In the genomic region with DNA sequence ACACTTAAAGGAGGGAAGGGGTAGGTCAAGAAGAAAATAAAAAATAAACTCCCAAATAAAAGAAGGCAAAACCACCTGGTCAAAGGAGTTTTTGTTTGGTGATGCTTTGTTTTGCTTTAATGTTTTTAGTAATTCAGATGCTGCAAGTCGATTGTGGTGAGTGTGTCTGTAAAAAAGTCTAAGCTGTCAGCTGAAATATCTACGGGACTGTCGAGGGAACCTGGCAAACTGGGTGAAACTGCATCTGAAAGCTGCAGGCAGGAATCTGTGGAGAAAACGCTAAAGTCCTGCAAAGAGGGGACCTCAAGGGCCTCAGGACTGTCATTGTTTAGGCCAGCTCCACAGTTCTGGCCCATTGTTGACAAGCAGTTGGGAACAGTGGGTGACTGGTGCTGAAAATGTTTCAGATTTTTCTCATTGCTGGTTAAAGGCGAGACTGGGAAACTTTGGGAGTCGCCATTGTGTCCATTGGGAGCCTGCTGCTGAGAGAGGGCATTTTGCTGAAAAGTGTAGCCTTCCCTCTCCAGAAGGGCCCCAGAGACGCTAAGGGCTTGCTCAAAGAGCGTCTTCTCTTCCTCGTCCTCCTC, we compare ENCODE assay signal across 15 cellular contexts. TPM values are rescaled to one million over a fixed set of nuclear protein-coding genes. Genes with fewer than 3 reads are reported as not detected.
DNase-seq lines count a peak whose midpoint lies in the region; ATAC-seq, FAIRE-seq and TF ChIP-seq lines count a peak whose summit lies in the region.
"Had no signal": no experiment of that assay in that cellular context is flagged by ENCODE, and none has a peak within 500 bp of the region (broad histone marks: within the 10 kb centered on the region; RNA-seq: fewer than 3 reads in every experiment).

No MANE protein-coding gene starts in this region.

- no peak for DNase-seq in breast epithelium (ENCODE audit: low spot score in 2 of 2)
- DNase-seq in keratinocyte (ENCODE audit: low read depth, low spot score): no peak
- DNase-seq in small intestine: no peak
- DNase-seq in activated effector memory CD4-positive, alpha-beta T cell treated with Interleukin-2 at 50 U/mL for 16 hours: no peak
- no peak for DNase-seq in heart right ventricle
- DNase-seq: activated naive CD8-positive, alpha-beta T cell treated with anti-CD3 and anti-CD28 coated beads for 36 hours; GF-D8; kidney glomerular epithelial cell; NCI-H1930; trophoblast cell had no signal

- WGBS in small intestine, 3 donors: 56 to 74% (median 73%) methylated on average over 9 of the region's 9 CpGs
- WGBS in heart right ventricle, 2 donors: 13 to 20% methylated on average over 9 of the region's 9 CpGs

- intact Hi-C loops in breast epithelium (cut with DNase I; ENCODE audit: low total_unique reads): no loop called here
- intact Hi-C loops in heart right ventricle (cut with DNase I): no loop called here

- H3K27ac ChIP-seq in HUES48 (ENCODE audit: low read depth, low read length): peak overlapping the region; percentile 32
- peak overlapping the region; percentile 94 to 98 for H3K27ac ChIP-seq in breast epithelium
- peak overlapping the region; percentile 79 for H3K27ac ChIP-seq in keratinocyte (ENCODE audit: control insufficient read depth, insufficient read depth, low read length)
- peak overlapping the region; percentile 33 to 87 for H3K27ac ChIP-seq in small intestine (ENCODE audit: low read depth in 1 of 2, low read length in 1 of 2)
- peak overlapping the region in 2 of 10 donors; percentile 54 to 60 for H3K27ac ChIP-seq in heart right ventricle

- H3K36me3 ChIP-seq in HUES48 (ENCODE audit: control insufficient read depth, insufficient read depth, low read length) (no peaks in the 10 kb centered on the region), breast epithelium (no peaks in the 10 kb centered on the region), keratinocyte (ENCODE audit: control insufficient read depth in 2 of 2, extremely low read depth in 1 of 2, insufficient read depth in 2 of 2, low read length in 2 of 2) (peaks cover 0 to 17% of the 10 kb centered on the region in 2 experiments), small intestine (ENCODE audit: control insufficient read depth in 2 of 2, insufficient read depth in 2 of 2, low read length in 2 of 2) (no peaks in the 10 kb centered on the region), heart right ventricle (no peaks in the 10 kb centered on the region)

- TF ChIP-seq POLR2A in breast epithelium (IDR thresholded peaks at IDR 0.05): no peak

- peaks cover 65% of the 10 kb centered on the region for H3K79me2 ChIP-seq in keratinocyte (ENCODE audit: control insufficient read depth, insufficient read depth, low read length)

- 0 out of 2 replicates have a peak overlapping the region, but pooled peaks have one; percentile 29 for H3K4me3 ChIP-seq in HUES48 (ENCODE audit: low read depth, low read length)
- peak overlapping the region; percentile 44 to 83 (median 71) for H3K4me3 ChIP-seq in breast epithelium
- H3K4me3 ChIP-seq in keratinocyte (ENCODE audit: control insufficient read depth in 2 of 3, extremely low read depth in 1 of 3, insufficient read depth in 2 of 3, low read depth in 1 of 3, low read length in 3 of 3): peak overlapping the region in 2 of 3 experiments; percentile 75 to 79
- H3K4me3 ChIP-seq in small intestine (ENCODE audit: low read depth in 1 of 2, low read length in 2 of 2): no peak overlapping the region
- peak overlapping the region in 4 of 10 donors; percentile 13 to 40 (median 22) for H3K4me3 ChIP-seq in heart right ventricle

- no peak overlapping the region for H2AFZ ChIP-seq in keratinocyte (ENCODE audit: control insufficient read depth, low read length)

- peaks cover 100% of the 10 kb centered on the region for H3K27me3 ChIP-seq in HUES48 (ENCODE audit: control insufficient read depth, insufficient read depth, low read length)
- H3K27me3 ChIP-seq in breast epithelium: no peaks in the 10 kb centered on the region
- no peaks in the 10 kb centered on the region for H3K27me3 ChIP-seq in keratinocyte (ENCODE audit: control insufficient read depth, extremely low read depth, insufficient read depth, low read length)
- peaks cover 5 to 14% of the 10 kb centered on the region in 2 donors for H3K27me3 ChIP-seq in small intestine (ENCODE audit: control insufficient read depth in 2 of 2, insufficient read depth in 2 of 2, low read length in 2 of 2)
- peaks cover 39 to 100% (median 100%) of the 10 kb centered on the region in 7 donors for H3K27me3 ChIP-seq in heart right ventricle

- peaks cover 29% of the 10 kb centered on the region for H3K4me1 ChIP-seq in HUES48 (ENCODE audit: control insufficient read depth, insufficient read depth, low read length)
- H3K4me1 ChIP-seq in breast epithelium: peaks cover 0 to 3% of the 10 kb centered on the region in 2 donors
- H3K4me1 ChIP-seq in keratinocyte (ENCODE audit: control insufficient read depth, extremely low read depth, insufficient read depth, low read length): peaks cover 49% of the 10 kb centered on the region
- peaks cover 2% of the 10 kb centered on the region in 2 donors for H3K4me1 ChIP-seq in small intestine (ENCODE audit: control insufficient read depth in 2 of 2, insufficient read depth in 1 of 2, low read depth in 1 of 2, low read length in 1 of 2)
- peaks cover 0 to 58% (median 31%) of the 10 kb centered on the region in 9 donors for H3K4me1 ChIP-seq in heart right ventricle

- no peak for TF ChIP-seq CTCF in breast epithelium (IDR thresholded peaks at IDR 0.05)
- no peak for TF ChIP-seq CTCF in keratinocyte (optimal IDR thresholded peaks at IDR 0.05 in 1 of 3, IDR thresholded peaks at IDR 0.05 in 1 of 3, conservative IDR thresholded peaks at IDR 0.05 in 1 of 3; ENCODE audit: extremely low read depth in 1 of 3, insufficient read depth in 2 of 3, low read length in 3 of 3)
- no peak for TF ChIP-seq CTCF in heart right ventricle (IDR thresholded peaks at IDR 0.05)

- dilution Hi-C loops in keratinocyte (cut with MboI; ENCODE audit: extremely low pct_ligation_motif_present, low sequenced_read_pairs): no loop called here

- no peaks in the 10 kb centered on the region for H3K9me3 ChIP-seq in HUES48 (ENCODE audit: control insufficient read depth, insufficient read depth, low read length)
- no peaks in the 10 kb centered on the region for H3K9me3 ChIP-seq in breast epithelium
- no peaks in the 10 kb centered on the region for H3K9me3 ChIP-seq in keratinocyte (ENCODE audit: control insufficient read depth, low read depth, low read length)
- H3K9me3 ChIP-seq in small intestine (ENCODE audit: control insufficient read depth, low read depth): no peaks in the 10 kb centered on the region
- no peaks in the 10 kb centered on the region for H3K9me3 ChIP-seq in heart right ventricle

- H3K4me2 ChIP-seq in keratinocyte (ENCODE audit: control insufficient read depth, extremely low read depth, insufficient read depth, low read depth, low read length): peak overlapping the region; percentile 97

- H3K9ac ChIP-seq in HUES48 (ENCODE audit: low read depth, low read length): no peak overlapping the region
- peak overlapping the region; percentile 81 for H3K9ac ChIP-seq in keratinocyte (ENCODE audit: control insufficient read depth, extremely low read depth, insufficient read depth, low read length)

- H4K20me1 ChIP-seq in keratinocyte (ENCODE audit: control insufficient read depth, extremely low read depth, insufficient read depth, low read length): no peaks in the 10 kb centered on the region

- FAIRE-seq in keratinocyte (lab: Jason Lieb, UNC) (no peak), small intestine (lab: Jason Lieb, UNC) (no peak)
- FAIRE-seq: HTR-8/SVneo had no signal

- H3K9me1 ChIP-seq in keratinocyte (ENCODE audit: control insufficient read depth, extremely low read depth, insufficient read depth, low read length): no peaks in the 10 kb centered on the region

- ATAC-seq in HG02623 (IDR thresholded peaks at IDR 0.05; ENCODE audit: unreplicated experiment): no peak
- ATAC-seq in heart right ventricle: no peak
- ATAC-seq in GM21786 (IDR thresholded peaks at IDR 0.05; ENCODE audit: unreplicated experiment): no peak

RNA-seq across cellular contexts. Expression of gene HOXA2, which starts 1.8 kb away (rescaled TPM):
- total RNA-seq in breast epithelium (1 to 10 TPM in 2 of 3 donors, under 1 TPM in 1; 0.80 to 5.4 (median 1.3) TPM), heart right ventricle (under 1 TPM in 2 of 10 donors, not detected in 8; 0.15 to 0.23 TPM)
- polyA plus RNA-seq in keratinocyte (0.22 to 1.1 TPM (median 0.71 TPM) in 3 replicates), small intestine (under 1 TPM in 1 of 3 donors, not detected in 2; 0.97 TPM), heart right ventricle (under 1 TPM; 0.10 to 0.22 TPM)
- polyA plus RNA-seq in keratinocyte (2011; ENCODE audit: low read depth): 0.24 TPM
- polyA plus RNA-seq in keratinocyte (2011; cell fraction: cytosol; rRNA removed): 0.25 and 0.47 TPM in 2 replicates
- polyA plus RNA-seq in keratinocyte (2011; cell fraction: nucleus; rRNA removed): 1.1 and 1.2 TPM in 2 replicates
- polyA plus RNA-seq in keratinocyte (2012; ENCODE audit: low replicate concordance): 0.14 and 0.80 TPM in 2 replicates
- 0.23 to 0.35 TPM in 2 of 3 replicates, not detected in the other for polyA minus RNA-seq in keratinocyte
- not detected for polyA minus RNA-seq in keratinocyte (2011; cell fraction: cytosol; rRNA and poly(A)+ RNA removed)
- 0.54 TPM in 1 of 2 replicates, not detected in the other for polyA minus RNA-seq in keratinocyte (2011; cell fraction: nucleus; rRNA and poly(A)+ RNA removed)
- total RNA-seq: activated CD8-positive, alpha-beta memory T cell treated with anti-CD3 and anti-CD28 coated beads for 36 hours; activated naive CD8-positive, alpha-beta T cell treated with anti-CD3 and anti-CD28 coated beads for 36 hours had no signal

RNA-seq across cellular contexts. Expression of gene HOXA1, which starts 4.9 kb away (rescaled TPM):
- under 1 TPM; 0.33 to 0.80 (median 0.44) TPM for total RNA-seq in breast epithelium
- 5.2 to 12.5 TPM (median 11.9 TPM) in 3 replicates for polyA plus RNA-seq in keratinocyte
- polyA plus RNA-seq in keratinocyte (2011; ENCODE audit: low read depth): 1.3 TPM
- 11.8 and 14.4 TPM in 2 replicates for polyA plus RNA-seq in keratinocyte (2011; cell fraction: cytosol; rRNA removed)
- 7.9 and 8.1 TPM in 2 replicates for polyA plus RNA-seq in keratinocyte (2011; cell fraction: nucleus; rRNA removed)
- 4.2 and 10.2 TPM in 2 replicates for polyA plus RNA-seq in keratinocyte (2012; ENCODE audit: low replicate concordance)
- 3.6 to 10.2 TPM (median 7.7 TPM) in 3 replicates for polyA minus RNA-seq in keratinocyte
- polyA minus RNA-seq in keratinocyte (2011; cell fraction: cytosol; rRNA and poly(A)+ RNA removed): 4.4 TPM
- polyA minus RNA-seq in keratinocyte (2011; cell fraction: nucleus; rRNA and poly(A)+ RNA removed): 2.6 and 5.5 TPM in 2 replicates
- polyA plus RNA-seq in small intestine: under 1 TPM in 2 of 3 donors, not detected in 1; 0.49 to 0.81 TPM
- total RNA-seq in heart right ventricle: under 1 TPM in 2 of 10 donors, not detected in 8; 0.15 to 0.37 TPM
- polyA plus RNA-seq in heart right ventricle: under 1 TPM in 1 of 2 donors, not detected in 1; 0.07 TPM

RNA-seq across cellular contexts. Expression of gene HOXA4, which starts 29.9 kb away (rescaled TPM):
- 1 to 10 TPM in 2 of 3 donors, under 1 TPM in 1; 0.80 to 2.8 (median 2.0) TPM for total RNA-seq in breast epithelium
- 0.40 to 1.8 TPM (median 1.5 TPM) in 3 replicates for polyA plus RNA-seq in keratinocyte
- polyA plus RNA-seq in keratinocyte (2011; ENCODE audit: low read depth): 0.55 TPM
- 1.3 and 1.5 TPM in 2 replicates for polyA plus RNA-seq in keratinocyte (2011; cell fraction: cytosol; rRNA removed)
- 2.1 and 2.6 TPM in 2 replicates for polyA plus RNA-seq in keratinocyte (2011; cell fraction: nucleus; rRNA removed)
- 1.2 and 1.7 TPM in 2 replicates for polyA plus RNA-seq in keratinocyte (2012; ENCODE audit: low replicate concordance)
- 0.30 to 0.99 TPM (median 0.74 TPM) in 3 replicates for polyA minus RNA-seq in keratinocyte
- not detected for polyA minus RNA-seq in keratinocyte (2011; cell fraction: cytosol; rRNA and poly(A)+ RNA removed)
- 0.54 and 0.63 TPM in 2 replicates for polyA minus RNA-seq in keratinocyte (2011; cell fraction: nucleus; rRNA and poly(A)+ RNA removed)
- polyA plus RNA-seq in small intestine: 1 to 10 TPM in 2 of 3 donors, not detected in 1; 2.4 to 7.9 TPM
- total RNA-seq in heart right ventricle: 1 to 10 TPM in 1 of 10 donors, under 1 TPM in 5, not detected in 4; 0.20 to 1.1 (median 0.48) TPM
- 1 to 10 TPM in 1 of 2 donors, under 1 TPM in 1; 0.59 to 1.2 TPM for polyA plus RNA-seq in heart right ventricle
- total RNA-seq: activated naive CD8-positive, alpha-beta T cell treated with anti-CD3 and anti-CD28 coated beads for 36 hours had no signal

RNA-seq across cellular contexts. Expression of gene HOXA5, which starts 42.8 kb away (rescaled TPM):
- 10 to 100 TPM; 11.5 to 48.7 (median 22.6) TPM for total RNA-seq in breast epithelium
- polyA plus RNA-seq in keratinocyte: 3.3 to 7.1 TPM (median 4.5 TPM) in 3 replicates
- polyA plus RNA-seq in keratinocyte (2011; ENCODE audit: low read depth): 6.8 TPM
- 3.1 and 4.3 TPM in 2 replicates for polyA plus RNA-seq in keratinocyte (2011; cell fraction: cytosol; rRNA removed)
- 9.4 and 10.0 TPM in 2 replicates for polyA plus RNA-seq in keratinocyte (2011; cell fraction: nucleus; rRNA removed)
- 3.2 and 5.0 TPM in 2 replicates for polyA plus RNA-seq in keratinocyte (2012; ENCODE audit: low replicate concordance)
- 2.3 to 4.3 TPM (median 2.7 TPM) in 3 replicates for polyA minus RNA-seq in keratinocyte
- 4.4 TPM for polyA minus RNA-seq in keratinocyte (2011; cell fraction: cytosol; rRNA and poly(A)+ RNA removed)
- polyA minus RNA-seq in keratinocyte (2011; cell fraction: nucleus; rRNA and poly(A)+ RNA removed): 5.0 and 5.5 TPM in 2 replicates
- 1 to 10 TPM in 2 of 3 donors, under 1 TPM in 1; 0.45 to 7.7 (median 2.4) TPM for polyA plus RNA-seq in small intestine
- total RNA-seq in heart right ventricle: under 1 TPM in 3 of 10 donors, not detected in 7; 0.21 to 0.95 (median 0.28) TPM
- under 1 TPM in 1 of 2 donors, not detected in 1; 0.09 TPM for polyA plus RNA-seq in heart right ventricle
- total RNA-seq: activated CD8-positive, alpha-beta memory T cell treated with anti-CD3 and anti-CD28 coated beads for 36 hours; activated naive CD8-positive, alpha-beta T cell treated with anti-CD3 and anti-CD28 coated beads for 36 hours had no signal

RNA-seq across cellular contexts. Expression of gene HOXA6, which starts 46.9 kb away (rescaled TPM):
- total RNA-seq in breast epithelium: 10 to 100 TPM in 1 of 3 donors, 1 to 10 TPM in 2; 7.9 to 16.0 (median 9.0) TPM
- polyA plus RNA-seq in keratinocyte: 0.52 to 0.72 TPM (median 0.54 TPM) in 3 replicates
- not detected for polyA plus RNA-seq in keratinocyte (2011; ENCODE audit: low read depth)
- polyA plus RNA-seq in keratinocyte (2011; cell fraction: cytosol; rRNA removed): 0.26 and 0.68 TPM in 2 replicates
- polyA plus RNA-seq in keratinocyte (2011; cell fraction: nucleus; rRNA removed): 1.8 and 2.5 TPM in 2 replicates
- polyA plus RNA-seq in keratinocyte (2012; ENCODE audit: low replicate concordance): 0.44 and 1.4 TPM in 2 replicates
- 0.59 to 2.3 TPM (median 1.1 TPM) in 3 replicates for polyA minus RNA-seq in keratinocyte
- polyA minus RNA-seq in keratinocyte (2011; cell fraction: cytosol; rRNA and poly(A)+ RNA removed): not detected
- polyA minus RNA-seq in keratinocyte (2011; cell fraction: nucleus; rRNA and poly(A)+ RNA removed): 2.7 and 3.6 TPM in 2 replicates
- under 1 TPM in 2 of 3 donors, not detected in 1; 0.46 to 0.81 TPM for polyA plus RNA-seq in small intestine
- not detected for total RNA-seq in heart right ventricle
- not detected for polyA plus RNA-seq in heart right ventricle
- total RNA-seq: activated CD8-positive, alpha-beta memory T cell treated with anti-CD3 and anti-CD28 coated beads for 36 hours; activated naive CD8-positive, alpha-beta T cell treated with anti-CD3 and anti-CD28 coated beads for 36 hours had no signal

Comparison
In these comparisons a context has a peak if more than half of its experiments do, and no peak if none do; other contexts are left out.
1. H3K4me3 ChIP-seq: peak in HUES48 (single experiment), breast epithelium (3 of 3) and keratinocyte (2 of 3); none in small intestine (0 of 2).